Comparison of ENCODE assay signal across 10 cellular contexts in the genomic region with DNA sequence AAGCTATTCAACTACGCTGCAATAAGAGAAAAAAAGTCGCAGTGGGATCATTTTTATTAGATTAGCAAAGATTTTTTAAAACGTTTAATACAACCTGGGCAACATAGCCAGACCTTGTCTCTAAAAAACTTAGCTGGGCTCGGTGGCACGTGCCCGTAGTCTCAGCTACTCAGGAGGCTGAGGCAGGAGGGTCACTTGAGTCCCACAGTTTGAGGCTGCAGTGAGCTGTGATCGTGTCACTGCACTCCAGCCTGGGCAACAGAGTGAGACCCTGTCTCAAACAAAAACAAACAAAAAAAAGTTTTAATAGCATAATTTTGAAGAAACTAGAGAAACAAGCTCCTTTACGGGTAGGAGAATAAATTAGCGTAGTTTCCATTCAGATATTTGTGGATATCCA. TPM values are rescaled to one million over a fixed set of nuclear protein-coding genes. Genes with fewer than 3 reads are reported as not detected.
A peak's percentile ranks its signal among the peaks of the same experiment; 100 is the strongest.
DNase-seq lines count a peak whose midpoint lies in the region; ATAC-seq and TF ChIP-seq lines count a peak whose summit lies in the region.
"Had no signal": no experiment of that assay in that cellular context is flagged by ENCODE, and none has a peak within 500 bp of the region (broad histone marks: within the 10 kb centered on the region; RNA-seq: fewer than 3 reads in every experiment).

No MANE protein-coding gene starts in this region.

- peaks cover under 1% of the 10 kb centered on the region for H3K27me3 Mint-ChIP-seq in T-helper 1 cell treated with Interleukin-12 subunit alpha and Interleukin-12 subunit beta and Interleukin-4 antibody, amounts not matched to agents 30 μg/mL and 1 μg/mL, for 36 hours (ENCODE audit: low read depth)
- H3K27me3 Mint-ChIP-seq in T-helper 17 cell = no peaks in the 10 kb centered on the region

- ATAC-seq in T-helper 17 cell (no peak), HG03354 (IDR thresholded peaks at IDR 0.05; ENCODE audit: poor library complexity, severe bottlenecking, unreplicated experiment) (no peak)
- ATAC-seq in stimulated activated effector memory CD8-positive, alpha-beta T cell treated with anti-CD3 and anti-CD28 coated beads, Interleukin-12 subunit alpha, Interleukin-12 subunit beta, amount 100 ng/mL, for 72 hours = no peak

- peak overlapping the region; percentile 59 for H3K4me3 ChIP-seq in fibroblast of mammary gland (ENCODE audit: control insufficient read depth, low read depth, low read length)

- H3K4me3 Mint-ChIP-seq in T-helper 1 cell treated with Interleukin-12 subunit alpha and Interleukin-12 subunit beta and Interleukin-4 antibody, amounts not matched to agents 30 μg/mL and 1 μg/mL, for 36 hours = peak overlapping the region; percentile 90
- no peak overlapping the region for H3K4me3 Mint-ChIP-seq in T-helper 17 cell
- H3K4me3 Mint-ChIP-seq in stimulated activated effector memory CD8-positive, alpha-beta T cell treated with anti-CD3 and anti-CD28 coated beads, Interleukin-12 subunit alpha, Interleukin-12 subunit beta, amount 100 ng/mL, for 72 hours = peak overlapping the region; percentile 75

- peaks cover 4% of the 10 kb centered on the region for H3K36me3 Mint-ChIP-seq in T-helper 1 cell treated with Interleukin-12 subunit alpha and Interleukin-12 subunit beta and Interleukin-4 antibody, amounts not matched to agents 30 μg/mL and 1 μg/mL, for 36 hours (ENCODE audit: low read depth)
- H3K36me3 Mint-ChIP-seq in T-helper 17 cell (ENCODE audit: low read depth) = no peaks in the 10 kb centered on the region
- H3K36me3 Mint-ChIP-seq in stimulated activated effector memory CD8-positive, alpha-beta T cell treated with anti-CD3 and anti-CD28 coated beads, Interleukin-12 subunit alpha, Interleukin-12 subunit beta, amount 100 ng/mL, for 72 hours = peaks cover 2% of the 10 kb centered on the region

- no peaks in the 10 kb centered on the region for H3K9me3 Mint-ChIP-seq in T-helper 1 cell treated with Interleukin-12 subunit alpha and Interleukin-12 subunit beta and Interleukin-4 antibody, amounts not matched to agents 30 μg/mL and 1 μg/mL, for 36 hours
- H3K9me3 Mint-ChIP-seq in stimulated activated effector memory CD8-positive, alpha-beta T cell treated with anti-CD3 and anti-CD28 coated beads, Interleukin-12 subunit alpha, Interleukin-12 subunit beta, amount 100 ng/mL, for 72 hours = no peaks in the 10 kb centered on the region

- H3K4me1 Mint-ChIP-seq in T-helper 1 cell treated with Interleukin-12 subunit alpha and Interleukin-12 subunit beta and Interleukin-4 antibody, amounts not matched to agents 30 μg/mL and 1 μg/mL, for 36 hours (ENCODE audit: low read depth) = peaks cover 18% of the 10 kb centered on the region
- peaks cover 20% of the 10 kb centered on the region for H3K4me1 Mint-ChIP-seq in T-helper 17 cell
- peaks cover 20% of the 10 kb centered on the region for H3K4me1 Mint-ChIP-seq in stimulated activated effector memory CD8-positive, alpha-beta T cell treated with anti-CD3 and anti-CD28 coated beads, Interleukin-12 subunit alpha, Interleukin-12 subunit beta, amount 100 ng/mL, for 72 hours

- H3K27ac Mint-ChIP-seq in T-helper 1 cell treated with Interleukin-12 subunit alpha and Interleukin-12 subunit beta and Interleukin-4 antibody, amounts not matched to agents 30 μg/mL and 1 μg/mL, for 36 hours = no peak overlapping the region
- H3K27ac Mint-ChIP-seq in T-helper 17 cell = peak overlapping the region; percentile 82
- H3K27ac Mint-ChIP-seq in stimulated activated effector memory CD8-positive, alpha-beta T cell treated with anti-CD3 and anti-CD28 coated beads, Interleukin-12 subunit alpha, Interleukin-12 subunit beta, amount 100 ng/mL, for 72 hours = peak overlapping the region; percentile 95

- H3K9me3 ChIP-seq in T-helper 17 cell (ENCODE audit: control insufficient read depth, low read length, poor library complexity, severe bottlenecking) = no peaks in the 10 kb centered on the region
- H3K9me3 ChIP-seq: SJSA1, transverse colon had no signal

- TF ChIP-seq CTCF in fibroblast of mammary gland (conservative IDR thresholded peaks at IDR 0.05; ENCODE audit: control insufficient read depth, insufficient read depth, low read depth, low read length) (no peak), GM20000 (IDR thresholded peaks at IDR 0.05; ENCODE audit: extremely low read depth, missing control alignments) (no peak)

- DNase-seq in T-helper 1 cell (no peak), T-helper 17 cell (no peak), fibroblast of mammary gland (ENCODE audit: low read depth) (no peak), GM20000 (ENCODE audit: low spot score) (no peak)
- no peak for DNase-seq in stimulated activated effector memory CD8-positive, alpha-beta T cell treated with anti-CD3 and anti-CD28 coated beads, Interleukin-12 subunit alpha, Interleukin-12 subunit beta, amount 100 ng/mL, for 72 hours (ENCODE audit: low spot score in 2 of 2)
- DNase-seq in activated CD4-positive, CD25-positive, alpha-beta regulatory T cell treated with anti-CD3 and anti-CD28 coated beads, Interleukin-2, amount 50 U/mL, for 72 hours = no peak

RNA-seq across cellular contexts. Expression of a gene that starts 1.0 kb away (rescaled TPM):
- total RNA-seq in T-helper 17 cell = 10 to 100 TPM; 11.0 to 13.4 TPM
